In the genomic region with DNA sequence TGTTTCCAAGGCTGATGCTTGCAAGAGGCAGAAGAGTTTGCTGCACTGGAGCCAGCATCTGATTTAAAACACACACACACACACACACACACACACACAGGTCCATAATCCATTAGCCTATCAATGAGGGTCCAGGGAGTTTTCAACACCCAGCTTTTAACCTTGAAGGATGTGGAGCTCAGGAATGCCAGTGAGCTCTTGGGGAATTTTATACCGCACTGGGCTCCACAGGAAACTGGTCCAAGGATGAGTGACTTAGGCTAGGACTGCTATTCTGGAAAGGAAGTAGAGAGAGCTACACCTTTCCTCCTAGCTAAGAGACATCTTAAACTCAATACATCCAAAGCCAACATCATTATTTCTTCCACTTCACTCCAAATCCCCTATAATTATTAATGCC, we compare ENCODE assay signal across 12 cellular contexts. TPM values are rescaled to one million over a fixed set of nuclear protein-coding genes. Genes with fewer than 3 reads are reported as not detected.
DNase-seq lines count a peak whose midpoint lies in the region; FAIRE-seq and TF ChIP-seq lines count a peak whose summit lies in the region.
"Had no signal": no experiment of that assay in that cellular context is flagged by ENCODE, and none has a peak within 500 bp of the region (broad histone marks: within the 10 kb centered on the region; RNA-seq: fewer than 3 reads in every experiment).

No MANE protein-coding gene starts in this region.

- H2BK5ac ChIP-seq in H1 (ENCODE audit: low read depth, low read length) = no peak overlapping the region

- TF ChIP-seq POLR2A in H1 (IDR thresholded peaks at IDR 0.05; ENCODE audit: control extremely low read depth in 1 of 2, low read depth in 2 of 2, low read length in 2 of 2) = no peak

- no peak overlapping the region for H4K5ac ChIP-seq in H1 (ENCODE audit: insufficient read length, low read depth, low read length)

- peak overlapping the region; percentile 79 to 98 for H3K4me2 ChIP-seq in H1 (ENCODE audit: insufficient read depth in 1 of 2, low read depth in 2 of 2, low read length in 2 of 2)

- H2BK20ac ChIP-seq in H1 (ENCODE audit: low read length) = no peak overlapping the region

- no peak overlapping the region for H2BK120ac ChIP-seq in H1 (replicated peaks; ENCODE audit: low read depth, low read length)

- CTCF ChIA-PET in H1 (lab: Charles Lee; ENCODE audit: partially characterized antibody) = interaction anchor here (0.5 to 4.2 kb wide), 25 partner anchors 10 to 315 kb away, joined by 3 to 19 read pairs (median 4); no protein-coding TSS in a partner anchor
- CTCF ChIA-PET in GM10248 (lab: Yijun Ruan, JAX) = interaction anchor here (0.7 to 6.4 kb wide), 24 partner anchors 10 to 268 kb away, joined by 3 to 38 read pairs (median 5); no protein-coding TSS in a partner anchor

- DNase-seq in activated CD4-positive, alpha-beta T cell treated with anti-CD3 and anti-CD28 coated beads, Interleukin-2, amount 10 ng/mL, durations not matched to agents 24 days and 14 days = no peak
- DNase-seq in activated CD4-positive, alpha-beta T cell treated with anti-CD3 and anti-CD28 coated beads, Interleukin-2, amount 50 U/mL, for 4 hours = no peak
- DNase-seq in M059J (ENCODE audit: low read depth) (peak; percentile 20), H1 (ENCODE audit: low read depth in 1 of 2, low spot score in 2 of 2) (no peak), renal cortical epithelial cell (ENCODE audit: low read depth) (peak; percentile 19), GM10248 (ENCODE audit: extremely low spot score) (no peak), G401 (ENCODE audit: low spot score) (no peak)
- no peak for DNase-seq in stimulated activated CD4-positive, alpha-beta T cell treated with anti-CD3 and anti-CD28 coated beads, Interleukin-15, amount 100 ng/mL, for 24 hours
- DNase-seq: activated naive CD4-positive, alpha-beta T cell treated with Interleukin-2 at 50 U/mL for 16 hours; mucosa of descending colon had no signal

- POLR2A ChIA-PET in H1 (lab: Charles Lee; ENCODE audit: partially characterized antibody) = interaction anchor here (0.9 to 1.0 kb wide), 2 partner anchors 9 to 68 kb away, joined by 3 read pairs; no protein-coding TSS in a partner anchor
- POLR2A ChIA-PET in GM10248 (lab: Yijun Ruan, JAX) = no interaction called here

- 28% methylated on average over 1 of the region's 1 CpG; no CpG with 5 or more reads in 1 of the 2 experiments for WGBS in H1 (ENCODE audit: extremely low coverage in 1 of 2, insufficient coverage in 1 of 2, insufficient read length in 1 of 2, insufficient replicate concordance in 2 of 2, low coverage in 1 of 2, low lambda C conversion rate in 2 of 2, missing lambda C conversion rate in 1 of 2), 2 experiments

- H3K36me3 ChIP-seq in H1 (ENCODE audit: control insufficient read depth in 2 of 4, insufficient read depth in 4 of 4, low read length in 3 of 4) = no peaks in the 10 kb centered on the region

- H3K9me3 Mint-ChIP-seq in activated CD4-positive, alpha-beta T cell treated with anti-CD3 and anti-CD28 coated beads, Interleukin-2, amount 10 ng/mL, durations not matched to agents 24 days and 14 days = no peaks in the 10 kb centered on the region

- peak overlapping the region; percentile 73 for H3K4me3 Mint-ChIP-seq in activated CD4-positive, alpha-beta T cell treated with anti-CD3 and anti-CD28 coated beads, Interleukin-2, amount 10 ng/mL, durations not matched to agents 24 days and 14 days

- TF ChIP-seq RAD21 in H1 (IDR thresholded peaks at IDR 0.05 in 1 of 2, conservative IDR thresholded peaks at IDR 0.05 in 1 of 2; ENCODE audit: low read depth in 2 of 2, low read length in 2 of 2) = no peak

- peak overlapping the region; percentile 53; the same call in 1 of the 2 replicates for H2AFZ ChIP-seq in H1 (ENCODE audit: low read length)

- H3K56ac ChIP-seq in H1 (replicated peaks; ENCODE audit: insufficient read length, low read depth, low read length) = no peak overlapping the region

- H3K27me3 Mint-ChIP-seq in activated CD4-positive, alpha-beta T cell treated with anti-CD3 and anti-CD28 coated beads, Interleukin-2, amount 10 ng/mL, durations not matched to agents 24 days and 14 days = peaks cover 60% of the 10 kb centered on the region

- H3K9ac ChIP-seq in H1 (replicated peaks in 1 of 4; ENCODE audit: extremely low read depth in 1 of 4, low read depth in 3 of 4, low read length in 3 of 4) = no peak overlapping the region

- no peak overlapping the region for H3K27ac Mint-ChIP-seq in activated CD4-positive, alpha-beta T cell treated with anti-CD3 and anti-CD28 coated beads, Interleukin-2, amount 10 ng/mL, durations not matched to agents 24 days and 14 days

- TF ChIP-seq CTCF in H1 (IDR thresholded peaks at IDR 0.05; ENCODE audit: control extremely low read depth in 1 of 3, insufficient read depth in 1 of 3, low read depth in 1 of 3, low read length in 3 of 3) (no peak), GM10248 (IDR thresholded peaks at IDR 0.05; ENCODE audit: control extremely low read depth, extremely low read depth, low read depth, missing control alignments) (no peak)

- H3K4me3 ChIP-seq in H1 (ENCODE audit: extremely low read depth in 1 of 4, insufficient read depth in 2 of 4, low read depth in 3 of 4, low read length in 4 of 4) = peak overlapping the region in 1 of 4 experiments; percentile 67; a peak in 1 of 8 replicates
- H3K4me3 ChIP-seq: mucosa of descending colon had no signal

- no peak overlapping the region for H2BK15ac ChIP-seq in H1 (ENCODE audit: low read length)

- H3K27me3 ChIP-seq in H1 (replicated peaks in 1 of 4; ENCODE audit: control insufficient read depth in 3 of 4, extremely low read depth in 1 of 4, insufficient read depth in 3 of 4, low read length in 3 of 4) = peaks cover 33 to 66% (median 57%) of the 10 kb centered on the region in 4 experiments

- peaks cover 0 to 11% (median 2%) of the 10 kb centered on the region in 4 experiments; a peak in 3 of 7 replicates for H3K4me1 ChIP-seq in H1 (replicated peaks in 1 of 4; ENCODE audit: control insufficient read depth in 3 of 4, insufficient read depth in 4 of 4, low read length in 3 of 4)

- peaks cover 0 to 6% of the 10 kb centered on the region in 2 experiments for H4K20me1 ChIP-seq in H1 (replicated peaks in 1 of 2; ENCODE audit: control insufficient read depth in 1 of 2, insufficient read depth in 2 of 2, low read length in 2 of 2)

- H2BK12ac ChIP-seq in H1 (ENCODE audit: low read depth, low read length) = no peak overlapping the region

- no peak overlapping the region for H4K8ac ChIP-seq in H1 (ENCODE audit: extremely low read depth, insufficient read depth, low read length)

- H3K79me1 ChIP-seq in H1 (ENCODE audit: low read depth, low read length) = no peaks in the 10 kb centered on the region

- H3K27ac ChIP-seq in H1 (ENCODE audit: low read depth, low read length) = no peak overlapping the region

- H3K79me2 ChIP-seq in H1 (ENCODE audit: control insufficient read depth in 1 of 2, insufficient read depth in 2 of 2, low read length in 2 of 2) = no peaks in the 10 kb centered on the region

- H3K23me2 ChIP-seq in H1 (ENCODE audit: low read depth, low read length) = peaks cover 16% of the 10 kb centered on the region

- TF ChIP-seq EP300 in H1 (IDR thresholded peaks at IDR 0.05; ENCODE audit: borderline replicate concordance in 1 of 2, low read depth in 2 of 2, low read length in 2 of 2) = no peak

- no peak overlapping the region for H2AK5ac ChIP-seq in H1 (ENCODE audit: low read depth, low read length)

- no peak overlapping the region for H3K23ac ChIP-seq in H1 (ENCODE audit: insufficient read length)

- H3K9me3 ChIP-seq in H1 (ENCODE audit: insufficient read depth in 2 of 2, low read depth in 1 of 2, low read length in 1 of 2) = no peaks in the 10 kb centered on the region
- H3K9me3 ChIP-seq: mucosa of descending colon had no signal

- FAIRE-seq in H1 (lab: Jason Lieb, UNC) = no peak
- FAIRE-seq: G401.6 had no signal

- in situ Hi-C loops in G401 (cut with HindIII; ENCODE audit: low sequenced_read_pairs) = no loop called here

- no peak overlapping the region for H4K91ac ChIP-seq in H1 (replicated peaks; ENCODE audit: insufficient read length, low read length)

- no peak overlapping the region for H3K4ac ChIP-seq in H1 (replicated peaks; ENCODE audit: insufficient read length, low read depth, low read length)

- H3K18ac ChIP-seq in H1 (ENCODE audit: extremely low read depth, low read length) = no peak overlapping the region

- H3K4me1 Mint-ChIP-seq in activated CD4-positive, alpha-beta T cell treated with anti-CD3 and anti-CD28 coated beads, Interleukin-2, amount 10 ng/mL, durations not matched to agents 24 days and 14 days = peaks cover 8% of the 10 kb centered on the region

- no peak overlapping the region for H3K14ac ChIP-seq in H1 (ENCODE audit: insufficient read length)

- intact Hi-C loops in activated CD4-positive, alpha-beta T cell treated with anti-CD3 and anti-CD28 coated beads, Interleukin-2, amount 10 ng/mL, durations not matched to agents 24 days and 14 days (cut with micrococcal nuclease) = no loop called here

- H3K36me3 Mint-ChIP-seq in activated CD4-positive, alpha-beta T cell treated with anti-CD3 and anti-CD28 coated beads, Interleukin-2, amount 10 ng/mL, durations not matched to agents 24 days and 14 days (ENCODE audit: low read depth) = no peaks in the 10 kb centered on the region

TF ChIP-seq in H1, 55 proteins besides CTCF, POLR2A, EP300 and RAD21 (continues in another document):
- TF ChIP-seq, protein P1, sequence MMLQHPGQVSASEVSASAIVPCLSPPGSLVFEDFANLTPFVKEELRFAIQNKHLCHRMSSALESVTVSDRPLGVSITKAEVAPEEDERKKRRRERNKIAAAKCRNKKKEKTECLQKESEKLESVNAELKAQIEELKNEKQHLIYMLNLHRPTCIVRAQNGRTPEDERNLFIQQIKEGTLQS (IDR thresholded peaks at IDR 0.05; ENCODE audit: insufficient read depth, low read depth, low read length) = no peak
- no peak for TF ChIP-seq SP4 (IDR thresholded peaks at IDR 0.05; ENCODE audit: low read length)

RNA-seq across cellular contexts. Expression of gene NRG2, which starts 0.9 kb away (rescaled TPM):
- 0.07 TPM in 2 replicates for total RNA-seq in activated CD4-positive, alpha-beta T cell treated with anti-CD3 and anti-CD28 coated beads, Interleukin-2, amount 10 ng/mL, durations not matched to agents 24 days and 14 days
- total RNA-seq in M059J (2014; rRNA removed; shearing (Covaris generic)) = 1.3 and 1.9 TPM in 2 replicates
- 0.21 and 0.54 TPM in 2 replicates for total RNA-seq in H1 (2021; fragmentation: NEBNext Ultra II Directional; extraction: Animal tissue kit (Norgen Biotek cat#: 25700))
- 0.27 and 0.49 TPM in 2 replicates for polyA plus RNA-seq in H1 (2011; rRNA removed)
- 0.52 TPM for polyA plus RNA-seq in H1 (2011; cell fraction: cytosol; rRNA removed)
- 0.37 TPM for polyA plus RNA-seq in H1 (2011; cell fraction: nucleus; rRNA removed)
- polyA plus RNA-seq in H1 (2012, experiment 1 of 2) = 0.21 to 0.51 TPM (median 0.43 TPM) in 4 replicates
- 0.41 TPM for polyA plus RNA-seq in H1 (2012, experiment 2 of 2)
- 0.16 TPM for polyA plus RNA-seq in H1 (2013, experiment 1 of 2)
- polyA plus RNA-seq in H1 (2013, experiment 2 of 2) = 0.15 TPM
- polyA minus RNA-seq in H1 (2011; rRNA and poly(A)+ RNA removed) = 0.41 and 0.46 TPM in 2 replicates
- not detected for polyA minus RNA-seq in H1 (2011; cell fraction: cytosol; rRNA and poly(A)+ RNA removed)
- 0.60 TPM for polyA minus RNA-seq in H1 (2011; cell fraction: nucleus; rRNA and poly(A)+ RNA removed)
- 0.45 and 0.52 TPM in 2 replicates for total RNA-seq in renal cortical epithelial cell
- total RNA-seq in G401 (2014; rRNA removed; shearing (Covaris generic)) = 1.5 and 2.0 TPM in 2 replicates
- total RNA-seq: HT-29 had no signal

Comparison
In these comparisons a context has a peak if more than half of its experiments do, and no peak if none do; other contexts are left out.
1. DNase-seq: peak in M059J (single experiment) and renal cortical epithelial cell (single experiment); none in activated CD4-positive, alpha-beta T cell treated with anti-CD3 and anti-CD28 coated beads, Interleukin-2, amount 10 ng/mL, durations not matched to agents 24 days and 14 days (single experiment), activated CD4-positive, alpha-beta T cell treated with anti-CD3 and anti-CD28 coated beads, Interleukin-2, amount 50 U/mL, for 4 hours (0 of 2), H1 (0 of 2), stimulated activated CD4-positive, alpha-beta T cell treated with anti-CD3 and anti-CD28 coated beads, Interleukin-15, amount 100 ng/mL, for 24 hours (single experiment), GM10248 (single experiment) and G401 (single experiment).